ENCODE assay signal across 28 cellular contexts in genomic region chr10:124057580-124057979, GRCh38. TPM values are rescaled to one million over a fixed set of nuclear protein-coding genes. Genes with fewer than 3 reads are reported as not detected.
"Had no signal": no experiment of that assay in that cellular context is flagged by ENCODE, and none has a peak within 500 bp of the region (broad histone marks: within the 10 kb centered on the region; RNA-seq: fewer than 3 reads in every experiment).

No MANE protein-coding gene starts in this region.

- H3K27ac Mint-ChIP-seq: activated B cell treated with CpG ODN at 0.5 μM for 24 hours; activated CD4-positive, alpha-beta memory T cell treated with anti-CD3 and anti-CD28 coated beads for 36 hours; activated CD4-positive, alpha-beta T cell treated with anti-CD3 and anti-CD28 coated beads, Interleukin-2, amount 10 ng/mL, durations not matched to agents 7 days and 5 days; activated naive CD4-positive, alpha-beta T cell treated with anti-CD3 and anti-CD28 coated beads for 36 hours; activated naive CD8-positive, alpha-beta T cell; activated T-helper 17 cell treated with anti-CD3 and anti-CD28 coated beads, Interleukin-2, amount 50 U/mL, for 72 hours; T-cell had no signal

- H3K4me3 Mint-ChIP-seq: activated B cell treated with CpG ODN at 0.5 μM for 24 hours; activated CD4-positive, alpha-beta memory T cell treated with anti-CD3 and anti-CD28 coated beads for 36 hours; activated CD4-positive, alpha-beta T cell treated with anti-CD3 and anti-CD28 coated beads, Interleukin-2, amount 10 ng/mL, durations not matched to agents 7 days and 5 days; activated naive CD4-positive, alpha-beta T cell treated with anti-CD3 and anti-CD28 coated beads for 36 hours; activated naive CD8-positive, alpha-beta T cell; activated T-helper 17 cell treated with anti-CD3 and anti-CD28 coated beads, Interleukin-2, amount 50 U/mL, for 72 hours; T-cell had no signal

- DNase-seq: activated B cell treated with CpG ODN at 0.5 μM for 24 hours; activated CD4-positive, alpha-beta memory T cell treated with anti-CD3 and anti-CD28 coated beads for 36 hours; activated CD4-positive, alpha-beta T cell treated with anti-CD3 and anti-CD28 coated beads for 1 hour; activated CD4-positive, alpha-beta T cell treated with anti-CD3 and anti-CD28 coated beads, Interleukin-2, amount 10 ng/mL, durations not matched to agents 7 days and 5 days; activated CD8-positive, alpha-beta memory T cell treated with anti-CD3 and anti-CD28 coated beads for 24 hours; activated gamma-delta T cell; activated naive CD4-positive, alpha-beta T cell treated with anti-CD3 and anti-CD28 coated beads for 36 hours; activated T-cell treated with anti-CD3 and anti-CD28 coated beads, Interleukin-2, amount 50 U/mL, for 48 hours; brain microvascular endothelial cell; Karpas-422; MM.1S; NCI-H1105; NCI-H1436 treated with DMSO at 0.1 percent for 48 hours; NCI-H1930; NCI-H446; NCI-H524; PC-3; SHP77 treated with DMSO at 0.1 percent for 48 hours; T-cell; T-helper 2 cell; T1000 had no signal

- H3K4me1 Mint-ChIP-seq: activated T-helper 17 cell treated with anti-CD3 and anti-CD28 coated beads, Interleukin-2, amount 50 U/mL, for 72 hours; T-cell had no signal

- H3K4me3 ChIP-seq: cardiac muscle cell, K562 had no signal

- H3K36me3 Mint-ChIP-seq: activated CD4-positive, alpha-beta memory T cell treated with anti-CD3 and anti-CD28 coated beads for 36 hours; activated naive CD8-positive, alpha-beta T cell; T-cell had no signal

- ATAC-seq: activated T-helper 17 cell treated with anti-CD3 and anti-CD28 coated beads, Interleukin-2, amount 50 U/mL, for 72 hours; K562; PC-3; T-cell had no signal

- H3K9me3 Mint-ChIP-seq: activated B cell treated with CpG ODN at 0.5 μM for 24 hours; activated CD4-positive, alpha-beta memory T cell treated with anti-CD3 and anti-CD28 coated beads for 36 hours; activated CD4-positive, alpha-beta T cell treated with anti-CD3 and anti-CD28 coated beads, Interleukin-2, amount 10 ng/mL, durations not matched to agents 7 days and 5 days; activated naive CD4-positive, alpha-beta T cell treated with anti-CD3 and anti-CD28 coated beads for 36 hours; activated T-helper 17 cell treated with anti-CD3 and anti-CD28 coated beads, Interleukin-2, amount 50 U/mL, for 72 hours; T-cell had no signal

- H3K27me3 Mint-ChIP-seq: activated B cell treated with CpG ODN at 0.5 μM for 24 hours; activated CD4-positive, alpha-beta memory T cell treated with anti-CD3 and anti-CD28 coated beads for 36 hours; activated CD4-positive, alpha-beta T cell treated with anti-CD3 and anti-CD28 coated beads, Interleukin-2, amount 10 ng/mL, durations not matched to agents 7 days and 5 days; activated naive CD8-positive, alpha-beta T cell; activated T-helper 17 cell treated with anti-CD3 and anti-CD28 coated beads, Interleukin-2, amount 50 U/mL, for 72 hours had no signal

- H3K36me3 ChIP-seq: brain microvascular endothelial cell, cardiac muscle cell had no signal

- H3K27me3 ChIP-seq: brain microvascular endothelial cell, cardiac muscle cell had no signal

- FAIRE-seq: astrocyte, K562, TTC549 had no signal

- H3K27ac ChIP-seq: brain microvascular endothelial cell, cardiac muscle cell had no signal

RNA-seq across cellular contexts. Expression of gene CHST15, which starts 35.8 kb away (rescaled TPM):
- total RNA-seq: activated CD4-positive, alpha-beta T cell treated with anti-CD3 and anti-CD28 coated beads, Interleukin-2, amount 10 ng/mL, durations not matched to agents 7 days and 5 days; SK-MEL-5 had no signal
